Comparison of ENCODE assay signal across 36 cellular contexts in the genomic region with DNA sequence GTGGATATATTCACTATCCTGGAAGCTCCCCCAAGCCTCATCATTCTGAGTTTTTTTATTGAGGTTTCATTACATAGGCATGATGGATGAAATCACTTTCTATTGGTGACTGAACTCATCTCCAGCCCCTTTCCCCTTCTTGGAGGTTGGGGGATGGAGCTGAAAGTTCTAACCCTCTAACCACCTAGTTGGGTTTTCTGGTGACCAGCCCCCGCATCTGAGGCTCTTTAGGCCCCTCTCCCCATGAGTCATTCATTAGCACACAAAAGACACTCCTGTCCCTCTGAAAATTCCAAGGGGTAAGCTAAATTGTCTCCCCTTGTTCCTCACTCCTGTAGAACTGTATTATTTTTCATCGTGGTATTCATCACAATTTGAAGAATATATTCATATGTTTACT. TPM values are rescaled to one million over a fixed set of nuclear protein-coding genes. Genes with fewer than 3 reads are reported as not detected.
"Had no signal": no experiment of that assay in that cellular context is flagged by ENCODE, and none has a peak within 500 bp of the region (broad histone marks: within the 10 kb centered on the region; RNA-seq: fewer than 3 reads in every experiment).

No MANE protein-coding gene starts in this region.

- H3K36me3 ChIP-seq: breast epithelium had no signal

- H3K27me3 Mint-ChIP-seq: activated CD4-positive, alpha-beta memory T cell treated with anti-CD3 and anti-CD28 coated beads for 36 hours had no signal

- H2AFZ ChIP-seq: PC-9 had no signal

- H3K4me2 ChIP-seq: PC-9 had no signal

- H3K4me1 ChIP-seq: adrenal gland, breast epithelium had no signal

- H3K27ac Mint-ChIP-seq: activated CD4-positive, alpha-beta memory T cell treated with anti-CD3 and anti-CD28 coated beads for 36 hours; activated naive CD4-positive, alpha-beta T cell treated with anti-CD3 and anti-CD28 coated beads for 36 hours; activated T-helper 1 cell treated with anti-CD3 and anti-CD28 coated beads, Interleukin-12 subunit alpha, Interleukin-12 subunit beta, Interleukin-2, Interleukin-4 antibody, amounts not matched to agents 30 ng/mL and 10 ng/mL and 1 ng/mL, durations not matched to agents 14 hours and 24 hours and 36 hours; T-helper 1 cell treated with Interleukin-12 subunit alpha and Interleukin-12 subunit beta and Interleukin-4 antibody, amounts not matched to agents 30 μg/mL and 1 μg/mL, for 36 hours; T-helper 2 cell treated with Interferon-gamma antibody and Interleukin-4, amounts not matched to agents 5 μg/mL and 100 μg/mL, for 36 hours had no signal

- DNase-seq: activated CD4-positive, alpha-beta memory T cell treated with anti-CD3 and anti-CD28 coated beads for 36 hours; activated CD4-positive, alpha-beta T cell treated with anti-CD3 and anti-CD28 coated beads for 4 hours; activated CD4-positive, alpha-beta T cell treated with anti-CD3 and anti-CD28 coated beads, Interleukin-2, amount 50 U/mL, for 1 hour; activated CD8-positive, alpha-beta memory T cell treated with anti-CD3 and anti-CD28 coated beads, Interleukin-2, amount 50 U/mL, for 4 hours; activated gamma-delta T cell treated with Interleukin-2 at 50 U/mL for 16 hours; activated naive CD4-positive, alpha-beta T cell treated with anti-CD3 and anti-CD28 coated beads for 36 hours; activated T-cell treated with anti-CD3 and anti-CD28 coated beads for 4 hours; activated T-cell treated with anti-CD3 and anti-CD28 coated beads, Interleukin-2, amount 50 U/mL, for 4 hours; adrenal gland; Karpas-422; NCI-H1048; NCI-H1105 treated with DMSO at 0.1 percent for 48 hours; NCI-H1436; NCI-H1694; NCI-H1930; NCI-H2081 treated with DMSO at 0.1 percent for 48 hours; NCI-H345; NCI-H524 treated with DMSO at 0.1 percent for 48 hours; NK-92 treated with Interleukin-12 subunit alpha and Interleukin-12 subunit beta, amount 100 ng/mL, for 24 hours; PC-9; Right ventricle myocardium superior had no signal

- ATAC-seq: activated CD4-positive, CD25-positive, alpha-beta regulatory T cell treated with anti-CD3 and anti-CD28 coated beads, Interleukin-2, amount 50 U/mL, for 24 hours; activated naive CD4-positive, alpha-beta T cell treated with anti-CD3 and anti-CD28 coated beads, Interleukin-2, amount 50 U/mL, for 72 hours; activated T-cell treated with anti-CD3 and anti-CD28 coated beads, Interleukin-2, amount 50 U/mL, for 4 hours; body of pancreas had no signal

- FAIRE-seq: astrocyte, RCC 7860, TTC549 had no signal

- H3K4me3 ChIP-seq: adrenal gland, body of pancreas, breast epithelium, PC-9 had no signal

- H3K27me3 ChIP-seq: adrenal gland, body of pancreas, breast epithelium had no signal

- H3K27ac ChIP-seq: adrenal gland, body of pancreas, breast epithelium, PC-9, RWPE1 had no signal

- H3K4me3 Mint-ChIP-seq: activated CD4-positive, alpha-beta memory T cell treated with anti-CD3 and anti-CD28 coated beads for 36 hours; activated naive CD4-positive, alpha-beta T cell treated with anti-CD3 and anti-CD28 coated beads for 36 hours; activated T-cell treated with anti-CD3 and anti-CD28 coated beads, Interleukin-2, amount 50 U/mL, for 4 hours; activated T-helper 1 cell treated with anti-CD3 and anti-CD28 coated beads, Interleukin-12 subunit alpha, Interleukin-12 subunit beta, Interleukin-2, Interleukin-4 antibody, amounts not matched to agents 30 ng/mL and 10 ng/mL and 1 ng/mL, durations not matched to agents 14 hours and 24 hours and 36 hours; T-helper 1 cell treated with Interleukin-12 subunit alpha and Interleukin-12 subunit beta and Interleukin-4 antibody, amounts not matched to agents 30 μg/mL and 1 μg/mL, for 36 hours; T-helper 2 cell treated with Interferon-gamma antibody and Interleukin-4, amounts not matched to agents 5 μg/mL and 100 μg/mL, for 36 hours had no signal

- H3K9me3 Mint-ChIP-seq: activated CD4-positive, alpha-beta memory T cell treated with anti-CD3 and anti-CD28 coated beads for 36 hours; activated naive CD4-positive, alpha-beta T cell treated with anti-CD3 and anti-CD28 coated beads for 36 hours; activated naive CD4-positive, alpha-beta T cell treated with anti-CD3 and anti-CD28 coated beads, Interleukin-2, amount 50 U/mL, for 72 hours; activated T-cell treated with anti-CD3 and anti-CD28 coated beads, Interleukin-2, amount 50 U/mL, for 4 hours; activated T-helper 1 cell treated with anti-CD3 and anti-CD28 coated beads, Interleukin-12 subunit alpha, Interleukin-12 subunit beta, Interleukin-2, Interleukin-4 antibody, amounts not matched to agents 30 ng/mL and 10 ng/mL and 1 ng/mL, durations not matched to agents 14 hours and 24 hours and 36 hours; T-helper 1 cell treated with Interleukin-12 subunit alpha and Interleukin-12 subunit beta and Interleukin-4 antibody, amounts not matched to agents 30 μg/mL and 1 μg/mL, for 36 hours; T-helper 2 cell treated with Interferon-gamma antibody and Interleukin-4, amounts not matched to agents 5 μg/mL and 100 μg/mL, for 36 hours had no signal

- H3K9me3 ChIP-seq: adrenal gland, body of pancreas, breast epithelium had no signal

RNA-seq across cellular contexts. Expression of a gene that starts 33.3 kb away (rescaled TPM):
- total RNA-seq: activated CD4-positive, alpha-beta memory T cell treated with anti-CD3 and anti-CD28 coated beads for 36 hours; activated naive CD4-positive, alpha-beta T cell treated with anti-CD3 and anti-CD28 coated beads for 36 hours; activated naive CD4-positive, alpha-beta T cell treated with anti-CD3 and anti-CD28 coated beads, Interleukin-2, amount 50 U/mL, for 72 hours; activated T-cell treated with anti-CD3 and anti-CD28 coated beads, Interleukin-2, amount 50 U/mL, for 4 hours; activated T-helper 1 cell treated with anti-CD3 and anti-CD28 coated beads, Interleukin-12 subunit alpha, Interleukin-12 subunit beta, Interleukin-2, Interleukin-4 antibody, amounts not matched to agents 30 ng/mL and 10 ng/mL and 1 ng/mL, durations not matched to agents 14 hours and 24 hours and 36 hours; adrenal gland; astrocyte; body of pancreas; breast epithelium; cardiac septum; MCF 10A; NCI-H460; OCI-LY7; PC-9; Right ventricle myocardium superior had no signal
- polyA plus RNA-seq: adrenal gland had no signal

RNA-seq across cellular contexts. Expression of a gene that starts 51.9 kb away (rescaled TPM):
- total RNA-seq: activated CD4-positive, alpha-beta memory T cell treated with anti-CD3 and anti-CD28 coated beads for 36 hours; activated naive CD4-positive, alpha-beta T cell treated with anti-CD3 and anti-CD28 coated beads for 36 hours; activated naive CD4-positive, alpha-beta T cell treated with anti-CD3 and anti-CD28 coated beads, Interleukin-2, amount 50 U/mL, for 72 hours; activated T-cell treated with anti-CD3 and anti-CD28 coated beads, Interleukin-2, amount 50 U/mL, for 4 hours; activated T-helper 1 cell treated with anti-CD3 and anti-CD28 coated beads, Interleukin-12 subunit alpha, Interleukin-12 subunit beta, Interleukin-2, Interleukin-4 antibody, amounts not matched to agents 30 ng/mL and 10 ng/mL and 1 ng/mL, durations not matched to agents 14 hours and 24 hours and 36 hours; MCF 10A; OCI-LY7; PC-9 had no signal
